In the genomic region with DNA sequence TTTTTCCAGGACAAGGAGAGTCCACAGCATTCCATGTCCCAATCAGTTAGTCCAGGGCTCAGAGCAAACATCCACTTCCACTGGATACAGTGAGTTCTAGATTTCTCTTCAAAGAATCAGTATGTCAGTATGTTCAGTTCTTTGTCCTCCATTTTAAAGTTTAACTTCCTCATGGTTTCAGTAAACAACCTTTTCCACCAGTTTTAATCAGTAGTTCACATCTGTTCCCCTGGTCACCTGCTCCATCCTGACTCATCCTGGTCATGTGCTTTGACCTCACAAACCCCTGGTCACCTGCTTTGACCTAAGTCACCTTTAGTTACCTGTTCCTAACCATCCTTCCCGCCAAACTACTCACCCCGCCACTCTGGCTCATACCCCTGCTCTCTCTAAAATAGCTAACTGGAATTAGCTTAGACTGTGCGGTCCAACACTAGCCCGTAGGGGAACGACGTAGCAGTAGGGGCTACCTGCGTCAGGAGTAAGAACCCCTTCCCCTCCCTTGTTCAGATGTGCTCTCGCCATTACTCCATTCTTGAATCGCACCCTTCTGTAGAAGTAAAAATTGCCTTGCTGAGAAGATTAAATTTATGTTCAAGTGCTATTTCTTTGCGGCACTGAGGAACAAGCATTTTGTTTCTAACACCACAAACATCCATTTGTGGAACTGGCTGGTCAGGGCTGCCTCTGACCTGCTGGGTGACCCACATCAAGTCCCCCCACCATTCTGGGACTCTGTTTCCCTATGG, we compare ENCODE assay signal across 25 cellular contexts. TPM values are rescaled to one million over a fixed set of nuclear protein-coding genes. Genes with fewer than 3 reads are reported as not detected.
DNase-seq lines count a peak whose midpoint lies in the region; ATAC-seq and TF ChIP-seq lines count a peak whose summit lies in the region.
"Had no signal": no experiment of that assay in that cellular context is flagged by ENCODE, and none has a peak within 500 bp of the region (broad histone marks: within the 10 kb centered on the region; RNA-seq: fewer than 3 reads in every experiment).

No MANE protein-coding gene starts in this region.

- H3K9me3 Mint-ChIP-seq in nephron progenitor cell (peaks cover 17% of the 10 kb centered on the region), natural killer cell (peaks cover 0 to 8% of the 10 kb centered on the region in 2 donors)

- intact Hi-C loops in left ventricle myocardium inferior (cut with micrococcal nuclease) (no loop called here), Right ventricle myocardium superior (cut with DNase I) (no loop called here), ascending aorta (cut with DNase I) (loop anchor here (5.0 kb wide), 1 partner anchor 662 kb away; no protein-coding TSS in a partner anchor), natural killer cell (cut with micrococcal nuclease) (no loop called here)

- H3K27me3 Mint-ChIP-seq in nephron progenitor cell (ENCODE audit: low read depth, poor library complexity) (peaks cover 5% of the 10 kb centered on the region), natural killer cell (ENCODE audit: low read depth in 2 of 2) (no peaks in the 10 kb centered on the region)
- H3K27me3 Mint-ChIP-seq: activated CD4-positive, alpha-beta T cell treated with anti-CD3 and anti-CD28 coated beads, Interleukin-2, amount 10 ng/mL, durations not matched to agents 7 days and 5 days; activated naive CD8-positive, alpha-beta T cell treated with anti-CD3 and anti-CD28 coated beads for 36 hours; B cell; naive thymus-derived CD4-positive, alpha-beta T cell; T-helper 17 cell had no signal

- H3K36me3 Mint-ChIP-seq in nephron progenitor cell (ENCODE audit: low read depth) (peaks cover 7% of the 10 kb centered on the region), natural killer cell (peaks cover 9% of the 10 kb centered on the region)

- H3K9me3 ChIP-seq in left ventricle myocardium inferior (replicated peaks) (peaks cover 14% of the 10 kb centered on the region), ascending aorta (peaks cover 6 to 10% of the 10 kb centered on the region in 2 donors), thoracic aorta (peaks cover 5% of the 10 kb centered on the region)

- peaks cover 46% of the 10 kb centered on the region for H3K36me3 ChIP-seq in left ventricle myocardium inferior
- peaks cover 6 to 30% of the 10 kb centered on the region in 2 donors for H3K36me3 ChIP-seq in ascending aorta
- H3K36me3 ChIP-seq in thoracic aorta, result peaks cover 10% of the 10 kb centered on the region

- DNase-seq in left ventricle myocardium inferior (no peak), Right ventricle myocardium superior (no peak), ascending aorta (ENCODE audit: low spot score in 2 of 2) (no peak), nephron progenitor cell (no peak), thoracic aorta (ENCODE audit: low spot score) (no peak), natural killer cell (no peak)
- no peak for DNase-seq in activated CD4-positive, alpha-beta T cell treated with anti-CD3 and anti-CD28 coated beads for 4 hours
- DNase-seq in activated CD4-positive, alpha-beta T cell treated with anti-CD3 and anti-CD28 coated beads for 1 hour, result no peak
- DNase-seq: activated CD4-positive, alpha-beta T cell treated with anti-CD3 and anti-CD28 coated beads, Interleukin-2, amount 10 ng/mL, durations not matched to agents 7 days and 5 days; activated naive CD8-positive, alpha-beta T cell treated with anti-CD3 and anti-CD28 coated beads for 36 hours; COR-L47; H9; naive thymus-derived CD4-positive, alpha-beta T cell; NCI-H1092; NCI-H2029 treated with DMSO at 0.1 percent for 48 hours; NCI-H345; NCI-H748 treated with DMSO at 0.1 percent for 48 hours; T-helper 17 cell had no signal

- TF ChIP-seq CTCF in left ventricle myocardium inferior (IDR thresholded peaks at IDR 0.05; ENCODE audit: borderline replicate concordance), result no peak
- no peak for TF ChIP-seq CTCF in ascending aorta (IDR thresholded peaks at IDR 0.05)
- no peak for TF ChIP-seq CTCF in nephron progenitor cell (IDR thresholded peaks at IDR 0.05)
- TF ChIP-seq CTCF in thoracic aorta (IDR thresholded peaks at IDR 0.05), result no peak
- no peak for TF ChIP-seq CTCF in natural killer cell (IDR thresholded peaks at IDR 0.05)

- no peak for ATAC-seq in Right ventricle myocardium superior (ENCODE audit: poor library complexity)
- ATAC-seq in thoracic aorta (ENCODE audit: insufficient number of reproducible peaks, low FRiP score, low read depth), result no peak
- no peak for ATAC-seq in natural killer cell
- ATAC-seq: naive thymus-derived CD4-positive, alpha-beta T cell; sciatic nerve; T-helper 17 cell had no signal

- H3K4me1 Mint-ChIP-seq in nephron progenitor cell (peaks cover 52% of the 10 kb centered on the region), natural killer cell (peaks cover 12 to 26% of the 10 kb centered on the region in 2 donors)

- H3K27ac ChIP-seq in left ventricle myocardium inferior (replicated peaks) (peak overlapping the region; percentile 97), ascending aorta (peak overlapping the region; percentile 96 to 98), thoracic aorta (peak overlapping the region; percentile 88 to 95)
- H3K27ac ChIP-seq: epithelial cell of prostate, parathyroid adenoma, SK-N-MC had no signal

- no peak overlapping the region for H3K4me3 Mint-ChIP-seq in nephron progenitor cell
- no peak overlapping the region for H3K4me3 Mint-ChIP-seq in natural killer cell
- H3K4me3 Mint-ChIP-seq: activated CD4-positive, alpha-beta T cell treated with anti-CD3 and anti-CD28 coated beads, Interleukin-2, amount 10 ng/mL, durations not matched to agents 7 days and 5 days; activated naive CD8-positive, alpha-beta T cell treated with anti-CD3 and anti-CD28 coated beads for 36 hours; B cell; H9; mesothelial cell of epicardium; T-helper 17 cell had no signal

- peaks cover 92% of the 10 kb centered on the region for H3K4me1 ChIP-seq in left ventricle myocardium inferior
- peaks cover 13 to 59% of the 10 kb centered on the region in 2 donors for H3K4me1 ChIP-seq in ascending aorta
- peaks cover 57 to 86% of the 10 kb centered on the region in 2 donors for H3K4me1 ChIP-seq in thoracic aorta (ENCODE audit: control insufficient read depth in 1 of 2, low read depth in 2 of 2)
- H3K4me1 ChIP-seq: parathyroid adenoma had no signal

- H3K27ac Mint-ChIP-seq in nephron progenitor cell (peak overlapping the region; percentile 71), natural killer cell (peak overlapping the region in 1 of 2 donors; percentile 58)
- H3K27ac Mint-ChIP-seq: activated CD4-positive, alpha-beta T cell treated with anti-CD3 and anti-CD28 coated beads, Interleukin-2, amount 10 ng/mL, durations not matched to agents 7 days and 5 days; activated naive CD8-positive, alpha-beta T cell treated with anti-CD3 and anti-CD28 coated beads for 36 hours; activated T-helper 2 cell treated with anti-CD3 and anti-CD28 coated beads, Interferon-gamma antibody, Interleukin-2, Interleukin-4, amounts not matched to agents 10 μg/mL and 5 μg/mL and 100 μg/mL, durations not matched to agents 14 hours and 24 hours and 36 hours; B cell; T-helper 17 cell had no signal

- H3K27me3 ChIP-seq in left ventricle myocardium inferior (ENCODE audit: low read depth) (no peaks in the 10 kb centered on the region), ascending aorta (no peaks in the 10 kb centered on the region), thoracic aorta (replicated peaks; ENCODE audit: insufficient read depth) (no peaks in the 10 kb centered on the region)

- H3K4me3 ChIP-seq in left ventricle myocardium inferior, result peak overlapping the region; percentile 73
- no peak overlapping the region for H3K4me3 ChIP-seq in ascending aorta
- H3K4me3 ChIP-seq in thoracic aorta, result no peak overlapping the region
- H3K4me3 ChIP-seq: SK-N-MC had no signal

RNA-seq across cellular contexts. Expression of a gene that starts 5.5 kb away (rescaled TPM):
- total RNA-seq in left ventricle myocardium inferior, result 139 TPM
- 118 TPM for total RNA-seq in Right ventricle myocardium superior
- 675 TPM for total RNA-seq in ascending aorta
- 100 to 1,000 TPM; 239 to 268 TPM for total RNA-seq in thoracic aorta
- total RNA-seq in natural killer cell, result 10 to 100 TPM in 2 of 3 donors, 1 to 10 TPM in 1; 8.5 to 13.6 (median 12.3) TPM

RNA-seq across cellular contexts. Expression of a gene that starts 28.5 kb away (rescaled TPM):
- total RNA-seq in left ventricle myocardium inferior (844 TPM), Right ventricle myocardium superior (932 TPM), ascending aorta (64.5 TPM), thoracic aorta (10 to 100 TPM; 35.1 to 77.7 TPM), natural killer cell (10 to 100 TPM; 47.3 to 76.3 (median 54.2) TPM)

RNA-seq across cellular contexts. Expression of a gene that starts 46.2 kb away (rescaled TPM):
- 38.0 TPM for total RNA-seq in left ventricle myocardium inferior
- total RNA-seq in Right ventricle myocardium superior, result 31.5 TPM
- total RNA-seq in ascending aorta, result 286 TPM
- total RNA-seq in thoracic aorta, result 100 to 1,000 TPM; 119 to 136 TPM
- total RNA-seq in natural killer cell, result 100 to 1,000 TPM in 2 of 3 donors, 10 to 100 TPM in 1; 99.1 to 108 (median 107) TPM

RNA-seq across cellular contexts. Expression of a gene that starts 50.5 kb away (rescaled TPM):
- total RNA-seq in left ventricle myocardium inferior (48.4 TPM), Right ventricle myocardium superior (38.2 TPM), ascending aorta (172 TPM), thoracic aorta (100 to 1,000 TPM; 140 to 221 TPM), natural killer cell (100 to 1,000 TPM; 120 to 148 (median 127) TPM)

Comparison
In these comparisons a context has a peak if more than half of its experiments do, and no peak if none do; other contexts are left out.
1. RNA of a gene that starts 28.5 kb away (total RNA-seq): 932 TPM in Right ventricle myocardium superior (single experiment) and 844 TPM in left ventricle myocardium inferior (single experiment); 35.1 to 77.7 TPM in thoracic aorta, 64.5 TPM in ascending aorta (single experiment) and 47.3 to 76.3 TPM in natural killer cell; every median in the first group is over 10 times any median in the second.
2. Peak in every context shown above with its lines, with median percentiles within 50 percentile points of each other: H3K27ac ChIP-seq.